ENCODE assay signal across 17 cellular contexts in genomic region chr5:30197662-30198061, GRCh38.
DNase-seq lines count a peak whose midpoint lies in the region; ATAC-seq, FAIRE-seq and TF ChIP-seq lines count a peak whose summit lies in the region.
"Had no signal": no experiment of that assay in that cellular context is flagged by ENCODE, and none has a peak within 500 bp of the region (broad histone marks: within the 10 kb centered on the region; RNA-seq: fewer than 3 reads in every experiment).

No MANE protein-coding gene starts in this region.

- POLR2A ChIA-PET in A549 (lab: Yijun Ruan, JAX), result no interaction called here
- POLR2A ChIA-PET in PC-9 (lab: Charles Lee; ENCODE audit: unreplicated experiment), result no interaction called here

- no peak for FAIRE-seq in A549 (lab: Jason Lieb, UNC)
- FAIRE-seq: GM12891, GM18507 had no signal

- H3K27ac ChIP-seq in A549, result no peak overlapping the region
- H3K27ac ChIP-seq in PC-9, result no peak overlapping the region

- no peak overlapping the region for H3K4me3 ChIP-seq in A549
- H3K4me3 ChIP-seq in PC-9, result no peak overlapping the region
- H3K4me3 ChIP-seq in choroid plexus epithelial cell (ENCODE audit: low read depth, low read length), result no peak overlapping the region

- 56% methylated on average over 3 of the region's 3 CpGs for WGBS in A549 (ENCODE audit: missing lambda C conversion rate)

- no peaks in the 10 kb centered on the region for H3K27me3 ChIP-seq in PC-9 (ENCODE audit: insufficient read depth, low read depth)

- intact Hi-C loops in PC-9 (cut with micrococcal nuclease; ENCODE audit: unreplicated experiment), result loop anchor here (2.0 kb wide), 1 partner anchor 17 kb away; no protein-coding TSS in a partner anchor

- no peak for ATAC-seq in A549
- no peak for ATAC-seq in HG03565 (IDR thresholded peaks at IDR 0.05; ENCODE audit: unreplicated experiment)
- ATAC-seq: HCT116 had no signal

- TF ChIP-seq EP300 in A549 (IDR thresholded peaks at IDR 0.05), result no peak

- no peak for TF ChIP-seq RAD21 in A549 (conservative IDR thresholded peaks at IDR 0.05 in 1 of 2, IDR thresholded peaks at IDR 0.05 in 1 of 2)

- BruUV-seq in PC-9 (replicated peaks; lab: Mats Ljungman, UMichigan), result no TSS peak

- H3K9me2 ChIP-seq in PC-9 (ENCODE audit: insufficient read depth), result no peaks in the 10 kb centered on the region

- H2AFZ ChIP-seq in PC-9, result 0 out of 2 replicates have a peak overlapping the region, but pooled peaks have one; percentile 31

- DNase-seq in A549 (ENCODE audit: low read depth in 1 of 2, low spot score in 1 of 2) (no peak), HT1080 (ENCODE audit: low read depth) (peak; percentile 1), PC-9 (no peak), choroid plexus epithelial cell (ENCODE audit: low read depth) (peak; percentile 40), cerebellum (ENCODE audit: low spot score) (no peak)
- no peak for DNase-seq in activated naive CD4-positive, alpha-beta T cell treated with Interleukin-2 at 50 U/mL for 16 hours
- DNase-seq: C1 segment of cervical spinal cord; GF-D8; Kasumi-1; NCI-H1417; NCI-H187 treated with DMSO at 0.1 percent for 48 hours; NCI-H446; NK-92 treated with Interleukin-12 subunit alpha and Interleukin-12 subunit beta, amount 100 ng/mL, for 24 hours had no signal

- no peaks in the 10 kb centered on the region for H3F3A ChIP-seq in PC-9 (ENCODE audit: insufficient read depth, low read depth)

- TF ChIP-seq CTCF in A549 (IDR thresholded peaks at IDR 0.05) (no peak), PC-9 (conservative IDR thresholded peaks at IDR 0.05) (no peak), choroid plexus epithelial cell (conservative IDR thresholded peaks at IDR 0.05; ENCODE audit: low read depth, low read length) (no peak)

- CTCF ChIA-PET in A549 (lab: Yijun Ruan, JAX) (no interaction called here), PC-9 (lab: Charles Lee) (no interaction called here)

- H4K20me1 ChIP-seq in PC-9 (ENCODE audit: insufficient read depth), result no peaks in the 10 kb centered on the region

- H3K36me3 ChIP-seq in PC-9 (ENCODE audit: low read depth), result no peaks in the 10 kb centered on the region

- TF ChIP-seq POLR2A in A549 (IDR thresholded peaks at IDR 0.05; ENCODE audit: low read length), result no peak

- H3K9me3 ChIP-seq in A549 (no peaks in the 10 kb centered on the region), PC-9 (ENCODE audit: insufficient read depth, low read depth) (no peaks in the 10 kb centered on the region; the same call in 1 of the 2 replicates)

- H3K79me2 ChIP-seq in PC-9 (ENCODE audit: low read depth), result no peaks in the 10 kb centered on the region

- H3K4me2 ChIP-seq in A549 (no peak overlapping the region), PC-9 (no peak overlapping the region)

- H3K4me1 ChIP-seq in A549 (no peaks in the 10 kb centered on the region), PC-9 (replicated peaks; ENCODE audit: insufficient read depth) (no peaks in the 10 kb centered on the region)

TF ChIP-seq in A549, 52 proteins besides CTCF, POLR2A, EP300 and RAD21:
- TF ChIP-seq HOXA7 (CRISPR knock-in tag; IDR thresholded peaks at IDR 0.05), result no peak
- no peak for TF ChIP-seq FOSL2 (IDR thresholded peaks at IDR 0.05)
- no peak for TF ChIP-seq FOSL2 (CRISPR knock-in tag; IDR thresholded peaks at IDR 0.05)
- TF ChIP-seq ESRRA (IDR thresholded peaks at IDR 0.05; ENCODE audit: borderline replicate concordance, low read length), result no peak
- TF ChIP-seq MAFK (IDR thresholded peaks at IDR 0.05; ENCODE audit: partially characterized antibody), result peak; percentile 63
- no peak for TF ChIP-seq HOXB13 (CRISPR knock-in tag; IDR thresholded peaks at IDR 0.05; ENCODE audit: low read depth)

Comparison
In these comparisons a context has a peak if more than half of its experiments do, and no peak if none do; other contexts are left out.
1. DNase-seq: peak in HT1080 (single experiment) and choroid plexus epithelial cell (single experiment); none in A549 (0 of 2), PC-9 (0 of 2), activated naive CD4-positive, alpha-beta T cell treated with Interleukin-2 at 50 U/mL for 16 hours (single experiment) and cerebellum (single experiment).